Comparison of ENCODE assay signal across 1 cellular context in genomic region chr11:416051-416756, GRCh38.
TF ChIP-seq lines count a peak whose summit lies in the region.

No MANE protein-coding gene starts in this region.

TF ChIP-seq in HepG2, 621 proteins besides CTCF, POLR2A, EP300 and RAD21 (continued from another document and continues in another):
- TF ChIP-seq ZBTB14 (CRISPR knock-in tag; IDR thresholded peaks at IDR 0.05), result peak; percentile 60; the same call in 1 of the 2 replicates
- no peak for TF ChIP-seq ATM (IDR thresholded peaks at IDR 0.05; ENCODE audit: borderline replicate concordance)
- 0 out of 2 replicates have a peak, but pooled peaks have one; percentile 35 for TF ChIP-seq HNRNPL (IDR thresholded peaks at IDR 0.05; ENCODE audit: low read depth, low read length)
- 0 out of 2 replicates have a peak, but pooled peaks have one; percentile 7 for TF ChIP-seq ZNF749 (CRISPR knock-in tag; IDR thresholded peaks at IDR 0.05; ENCODE audit: borderline replicate concordance)
- no peak for TF ChIP-seq GTF2F1 (IDR thresholded peaks at IDR 0.05; ENCODE audit: low read length)
- no peak for TF ChIP-seq AHR (CRISPR knock-in tag; IDR thresholded peaks at IDR 0.05)
- 0 out of 2 replicates have a peak, but pooled peaks have one; percentile 23 for TF ChIP-seq ZSCAN25 (CRISPR knock-in tag; IDR thresholded peaks at IDR 0.05)
- TF ChIP-seq HOXA5 (CRISPR knock-in tag; IDR thresholded peaks at IDR 0.05), result 0 out of 2 replicates have a peak, but pooled peaks have one; percentile 31
- TF ChIP-seq ZNF44 (CRISPR knock-in tag; IDR thresholded peaks at IDR 0.05), result no peak
- TF ChIP-seq ZNF598 (CRISPR knock-in tag; IDR thresholded peaks at IDR 0.05; ENCODE audit: borderline replicate concordance), result no peak
- peak; percentile 41; the same call in 1 of the 2 replicates for TF ChIP-seq SALL2 (CRISPR knock-in tag; IDR thresholded peaks at IDR 0.05)
- no peak for TF ChIP-seq NFRKB (IDR thresholded peaks at IDR 0.05)
- no peak for TF ChIP-seq MED13 (CRISPR knock-in tag; IDR thresholded peaks at IDR 0.05)
- TF ChIP-seq RARG (CRISPR knock-in tag; IDR thresholded peaks at IDR 0.05; ENCODE audit: low read depth), result no peak
- TF ChIP-seq AGO2 (optimal IDR thresholded peaks at IDR 0.05; ENCODE audit: low read depth, low read length), result peak; percentile 78
- 0 out of 2 replicates have a peak, but pooled peaks have one; percentile 32 for TF ChIP-seq FOXM1 (CRISPR knock-in tag; IDR thresholded peaks at IDR 0.05)
- TF ChIP-seq HNRNPLL (IDR thresholded peaks at IDR 0.05; ENCODE audit: low read depth, low read length, poor library complexity, severe bottlenecking), result peak; percentile 49
- TF ChIP-seq SOX6 (IDR thresholded peaks at IDR 0.05), result no peak
- TF ChIP-seq SOX6 (CRISPR knock-in tag; IDR thresholded peaks at IDR 0.05), result no peak
- TF ChIP-seq MXD1 (CRISPR knock-in tag; IDR thresholded peaks at IDR 0.05), result peak; percentile 8; the same call in 1 of the 2 replicates
- no peak for TF ChIP-seq TP53 (CRISPR knock-in tag; conservative IDR thresholded peaks at IDR 0.05)
- peak; percentile 63; the same call in 1 of the 2 replicates for TF ChIP-seq ZNF773 (CRISPR knock-in tag; IDR thresholded peaks at IDR 0.05; ENCODE audit: borderline replicate concordance)
- TF ChIP-seq, protein P1, sequence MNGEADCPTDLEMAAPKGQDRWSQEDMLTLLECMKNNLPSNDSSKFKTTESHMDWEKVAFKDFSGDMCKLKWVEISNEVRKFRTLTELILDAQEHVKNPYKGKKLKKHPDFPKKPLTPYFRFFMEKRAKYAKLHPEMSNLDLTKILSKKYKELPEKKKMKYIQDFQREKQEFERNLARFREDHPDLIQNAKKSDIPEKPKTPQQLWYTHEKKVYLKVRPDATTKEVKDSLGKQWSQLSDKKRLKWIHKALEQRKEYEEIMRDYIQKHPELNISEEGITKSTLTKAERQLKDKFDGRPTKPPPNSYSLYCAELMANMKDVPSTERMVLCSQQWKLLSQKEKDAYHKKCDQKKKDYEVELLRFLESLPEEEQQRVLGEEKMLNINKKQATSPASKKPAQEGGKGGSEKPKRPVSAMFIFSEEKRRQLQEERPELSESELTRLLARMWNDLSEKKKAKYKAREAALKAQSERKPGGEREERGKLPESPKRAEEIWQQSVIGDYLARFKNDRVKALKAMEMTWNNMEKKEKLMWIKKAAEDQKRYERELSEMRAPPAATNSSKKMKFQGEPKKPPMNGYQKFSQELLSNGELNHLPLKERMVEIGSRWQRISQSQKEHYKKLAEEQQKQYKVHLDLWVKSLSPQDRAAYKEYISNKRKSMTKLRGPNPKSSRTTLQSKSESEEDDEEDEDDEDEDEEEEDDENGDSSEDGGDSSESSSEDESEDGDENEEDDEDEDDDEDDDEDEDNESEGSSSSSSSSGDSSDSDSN (CRISPR knock-in tag; IDR thresholded peaks at IDR 0.05), result 0 out of 2 replicates have a peak, but pooled peaks have one; percentile 15
- TF ChIP-seq CC2D1A (CRISPR knock-in tag; IDR thresholded peaks at IDR 0.05), result no peak
- no peak for TF ChIP-seq TIGD3 (CRISPR knock-in tag; IDR thresholded peaks at IDR 0.05; ENCODE audit: borderline replicate concordance)
- TF ChIP-seq, protein P2, sequence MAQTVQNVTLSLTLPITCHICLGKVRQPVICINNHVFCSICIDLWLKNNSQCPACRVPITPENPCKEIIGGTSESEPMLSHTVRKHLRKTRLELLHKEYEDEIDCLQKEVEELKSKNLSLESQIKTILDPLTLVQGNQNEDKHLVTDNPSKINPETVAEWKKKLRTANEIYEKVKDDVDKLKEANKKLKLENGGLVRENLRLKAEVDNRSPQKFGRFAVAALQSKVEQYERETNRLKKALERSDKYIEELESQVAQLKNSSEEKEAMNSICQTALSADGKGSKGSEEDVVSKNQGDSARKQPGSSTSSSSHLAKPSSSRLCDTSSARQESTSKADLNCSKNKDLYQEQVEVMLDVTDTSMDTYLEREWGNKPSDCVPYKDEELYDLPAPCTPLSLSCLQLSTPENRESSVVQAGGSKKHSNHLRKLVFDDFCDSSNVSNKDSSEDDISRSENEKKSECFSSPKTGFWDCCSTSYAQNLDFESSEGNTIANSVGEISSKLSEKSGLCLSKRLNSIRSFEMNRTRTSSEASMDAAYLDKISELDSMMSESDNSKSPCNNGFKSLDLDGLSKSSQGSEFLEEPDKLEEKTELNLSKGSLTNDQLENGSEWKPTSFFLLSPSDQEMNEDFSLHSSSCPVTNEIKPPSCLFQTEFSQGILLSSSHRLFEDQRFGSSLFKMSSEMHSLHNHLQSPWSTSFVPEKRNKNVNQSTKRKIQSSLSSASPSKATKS (CRISPR knock-in tag; IDR thresholded peaks at IDR 0.05), result no peak
- peak; percentile 85 for TF ChIP-seq AGO1 (IDR thresholded peaks at IDR 0.05; ENCODE audit: low read depth, low read length, poor library complexity, severe bottlenecking)
- no peak for TF ChIP-seq ZNF792 (CRISPR knock-in tag; IDR thresholded peaks at IDR 0.05)
- 0 out of 2 replicates have a peak, but pooled peaks have one; percentile 27 for TF ChIP-seq KLF12 (CRISPR knock-in tag; IDR thresholded peaks at IDR 0.05; ENCODE audit: borderline replicate concordance)
- TF ChIP-seq CHD2 (IDR thresholded peaks at IDR 0.05; ENCODE audit: low read depth, low read length), result no peak
- peak; percentile 67 for TF ChIP-seq ZFY (CRISPR knock-in tag; IDR thresholded peaks at IDR 0.05)
- TF ChIP-seq MBD4 (IDR thresholded peaks at IDR 0.05; ENCODE audit: borderline replicate concordance, low read length), result no peak
- TF ChIP-seq ZNF777 (CRISPR knock-in tag; IDR thresholded peaks at IDR 0.05), result 0 out of 2 replicates have a peak, but pooled peaks have one; percentile 13
- TF ChIP-seq ZNF841 (CRISPR knock-in tag; IDR thresholded peaks at IDR 0.05; ENCODE audit: borderline replicate concordance), result no peak
- TF ChIP-seq HNRNPUL1 (IDR thresholded peaks at IDR 0.05; ENCODE audit: low read depth, low read length), result no peak
- TF ChIP-seq ZNF274 (CRISPR knock-in tag; IDR thresholded peaks at IDR 0.05), result no peak
- TF ChIP-seq GMEB1 (CRISPR knock-in tag; IDR thresholded peaks at IDR 0.05; ENCODE audit: borderline replicate concordance), result 0 out of 2 replicates have a peak, but pooled peaks have one; percentile 16
- 0 out of 2 replicates have a peak, but pooled peaks have one; percentile 5 for TF ChIP-seq NFKB2 (CRISPR knock-in tag; IDR thresholded peaks at IDR 0.05; ENCODE audit: borderline replicate concordance)
- TF ChIP-seq ZBTB43 (CRISPR knock-in tag; conservative IDR thresholded peaks at IDR 0.05), result 0 out of 2 replicates have a peak, but pooled peaks have one; percentile 36
- TF ChIP-seq ZNF557 (CRISPR knock-in tag; IDR thresholded peaks at IDR 0.05), result no peak
- no peak for TF ChIP-seq ZMYM2 (CRISPR knock-in tag; IDR thresholded peaks at IDR 0.05)
- TF ChIP-seq ZNF619 (CRISPR knock-in tag; IDR thresholded peaks at IDR 0.05), result 0 out of 2 replicates have a peak, but pooled peaks have one; percentile 1
- TF ChIP-seq ZNF883 (CRISPR knock-in tag; IDR thresholded peaks at IDR 0.05; ENCODE audit: not compliant biosample characterization), result peak; percentile 14
- no peak for TF ChIP-seq IKZF4 (CRISPR knock-in tag; IDR thresholded peaks at IDR 0.05; ENCODE audit: borderline replicate concordance, low read depth, not compliant biosample characterization)
- TF ChIP-seq, protein P3, sequence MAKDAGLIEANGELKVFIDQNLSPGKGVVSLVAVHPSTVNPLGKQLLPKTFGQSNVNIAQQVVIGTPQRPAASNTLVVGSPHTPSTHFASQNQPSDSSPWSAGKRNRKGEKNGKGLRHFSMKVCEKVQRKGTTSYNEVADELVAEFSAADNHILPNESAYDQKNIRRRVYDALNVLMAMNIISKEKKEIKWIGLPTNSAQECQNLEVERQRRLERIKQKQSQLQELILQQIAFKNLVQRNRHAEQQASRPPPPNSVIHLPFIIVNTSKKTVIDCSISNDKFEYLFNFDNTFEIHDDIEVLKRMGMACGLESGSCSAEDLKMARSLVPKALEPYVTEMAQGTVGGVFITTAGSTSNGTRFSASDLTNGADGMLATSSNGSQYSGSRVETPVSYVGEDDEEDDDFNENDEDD (CRISPR knock-in tag; IDR thresholded peaks at IDR 0.05; ENCODE audit: borderline replicate concordance), result peak; percentile 43; the same call in 1 of the 2 replicates
- peak; percentile 1; the same call in 1 of the 2 replicates for TF ChIP-seq GABPB1 (CRISPR knock-in tag; IDR thresholded peaks at IDR 0.05)
- no peak for TF ChIP-seq SRY (CRISPR knock-in tag; IDR thresholded peaks at IDR 0.05)
- TF ChIP-seq, protein P4, sequence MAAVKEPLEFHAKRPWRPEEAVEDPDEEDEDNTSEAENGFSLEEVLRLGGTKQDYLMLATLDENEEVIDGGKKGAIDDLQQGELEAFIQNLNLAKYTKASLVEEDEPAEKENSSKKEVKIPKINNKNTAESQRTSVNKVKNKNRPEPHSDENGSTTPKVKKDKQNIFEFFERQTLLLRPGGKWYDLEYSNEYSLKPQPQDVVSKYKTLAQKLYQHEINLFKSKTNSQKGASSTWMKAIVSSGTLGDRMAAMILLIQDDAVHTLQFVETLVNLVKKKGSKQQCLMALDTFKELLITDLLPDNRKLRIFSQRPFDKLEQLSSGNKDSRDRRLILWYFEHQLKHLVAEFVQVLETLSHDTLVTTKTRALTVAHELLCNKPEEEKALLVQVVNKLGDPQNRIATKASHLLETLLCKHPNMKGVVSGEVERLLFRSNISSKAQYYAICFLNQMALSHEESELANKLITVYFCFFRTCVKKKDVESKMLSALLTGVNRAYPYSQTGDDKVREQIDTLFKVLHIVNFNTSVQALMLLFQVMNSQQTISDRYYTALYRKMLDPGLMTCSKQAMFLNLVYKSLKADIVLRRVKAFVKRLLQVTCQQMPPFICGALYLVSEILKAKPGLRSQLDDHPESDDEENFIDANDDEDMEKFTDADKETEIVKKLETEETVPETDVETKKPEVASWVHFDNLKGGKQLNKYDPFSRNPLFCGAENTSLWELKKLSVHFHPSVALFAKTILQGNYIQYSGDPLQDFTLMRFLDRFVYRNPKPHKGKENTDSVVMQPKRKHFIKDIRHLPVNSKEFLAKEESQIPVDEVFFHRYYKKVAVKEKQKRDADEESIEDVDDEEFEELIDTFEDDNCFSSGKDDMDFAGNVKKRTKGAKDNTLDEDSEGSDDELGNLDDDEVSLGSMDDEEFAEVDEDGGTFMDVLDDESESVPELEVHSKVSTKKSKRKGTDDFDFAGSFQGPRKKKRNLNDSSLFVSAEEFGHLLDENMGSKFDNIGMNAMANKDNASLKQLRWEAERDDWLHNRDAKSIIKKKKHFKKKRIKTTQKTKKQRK (IDR thresholded peaks at IDR 0.05; ENCODE audit: low read length), result no peak
